ENCODE assay signal across 14 cellular contexts in the genomic region with DNA sequence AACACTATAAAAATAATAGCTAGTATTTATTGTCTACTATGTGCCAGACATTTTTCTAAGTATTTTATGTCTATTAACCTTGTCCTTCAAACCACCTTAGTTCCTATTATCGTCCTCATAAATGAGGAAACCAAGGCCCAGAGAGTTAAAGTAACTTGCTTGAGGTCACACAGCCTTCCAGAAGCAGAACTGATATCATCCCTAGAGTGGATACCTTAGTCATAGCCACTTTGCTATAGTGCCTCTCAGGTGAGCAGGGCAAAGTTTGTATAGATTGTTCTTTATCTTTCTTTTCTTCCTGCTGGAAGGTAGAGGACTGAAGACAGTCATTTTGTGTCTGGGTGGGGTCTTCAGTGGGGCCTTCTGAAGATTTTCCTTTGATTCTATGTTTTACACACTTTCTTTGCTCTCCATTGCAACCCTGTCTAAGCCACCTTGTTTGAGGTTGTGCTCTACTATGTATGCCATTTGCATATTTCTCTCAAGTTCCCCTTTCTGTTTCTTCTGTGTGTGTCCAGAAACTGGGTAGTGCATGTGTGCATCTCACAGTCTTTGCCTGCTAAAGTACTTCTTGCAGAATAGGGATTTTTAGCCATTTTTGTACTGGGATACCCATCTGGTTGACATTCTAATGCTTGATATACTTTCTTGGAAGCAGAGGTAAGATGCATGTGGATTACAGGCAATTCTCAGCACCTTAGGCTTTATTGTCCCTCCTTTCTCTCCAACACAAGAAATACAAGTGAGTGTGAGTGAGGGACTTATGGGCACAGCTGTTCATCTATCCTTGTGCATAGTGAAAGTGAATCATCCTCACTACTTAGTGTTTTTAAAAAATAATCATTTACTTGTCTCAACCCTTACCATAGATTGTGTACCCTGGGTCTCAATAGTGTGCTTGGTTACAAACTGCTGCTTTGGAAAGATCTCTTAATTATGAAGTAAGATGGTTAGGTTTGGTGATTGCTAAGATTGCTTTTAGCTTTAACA.
DNase-seq lines count a peak whose midpoint lies in the region; ATAC-seq and TF ChIP-seq lines count a peak whose summit lies in the region.
"Had no signal": no experiment of that assay in that cellular context is flagged by ENCODE, and none has a peak within 500 bp of the region (broad histone marks: within the 10 kb centered on the region; RNA-seq: fewer than 3 reads in every experiment).

No MANE protein-coding gene starts in this region.

- H3K4me3 ChIP-seq in GM06990 (replicated peaks; ENCODE audit: low read depth, low read length) (no peak overlapping the region), PC-9 (no peak overlapping the region)
- H3K4me3 ChIP-seq: uterus had no signal

- no peaks in the 10 kb centered on the region for H3K4me1 ChIP-seq in PC-9 (replicated peaks; ENCODE audit: insufficient read depth)
- H3K4me1 ChIP-seq: uterus had no signal

- BruUV-seq in PC-9 (replicated peaks; lab: Mats Ljungman, UMichigan): no TSS peak

- H3F3A ChIP-seq in PC-9 (ENCODE audit: insufficient read depth, low read depth): no peaks in the 10 kb centered on the region

- peaks cover 0 to 3% (median 0%) of the 10 kb centered on the region in 3 donors for H3K9me3 Mint-ChIP-seq in IgD-negative memory B cell

- H3K27me3 ChIP-seq in GM06990 (replicated peaks; ENCODE audit: control insufficient read depth, insufficient read depth, low read length): no peaks in the 10 kb centered on the region
- H3K27me3 ChIP-seq in PC-9 (ENCODE audit: insufficient read depth, low read depth): no peaks in the 10 kb centered on the region
- H3K27me3 ChIP-seq: uterus had no signal

- no peaks in the 10 kb centered on the region; the same call in 1 of the 2 replicates for H3K9me2 ChIP-seq in PC-9 (ENCODE audit: insufficient read depth)

- H3K27me3 Mint-ChIP-seq in IgD-negative memory B cell: no peaks in the 10 kb centered on the region

- CTCF ChIA-PET in PC-9 (lab: Charles Lee): no interaction called here

- H3K9me3 ChIP-seq in PC-9 (ENCODE audit: insufficient read depth, low read depth): no peaks in the 10 kb centered on the region
- H3K9me3 ChIP-seq: uterus had no signal

- DNase-seq in GM06990 (ENCODE audit: extremely low read depth, insufficient read length) (peak; percentile 13), PC-9 (no peak), epidermal melanocyte (ENCODE audit: insufficient read length, low spot score) (no peak), NCI-H146 treated with DMSO at 0.1 percent for 48 hours (lab: John Stamatoyannopoulos, UW; ENCODE audit: unreplicated experiment) (no peak)
- DNase-seq in activated CD8-positive, alpha-beta memory T cell treated with anti-CD3 and anti-CD28 coated beads, Interleukin-2, amount 50 U/mL, for 4 hours: no peak
- DNase-seq: ACHN; effector CD8-positive, alpha-beta T cell; GF-D8; NCI-H510A treated with DMSO at 0.1 percent for 48 hours; uterus had no signal

- POLR2A ChIA-PET in PC-9 (lab: Charles Lee; ENCODE audit: unreplicated experiment): no interaction called here

- H3K36me3 Mint-ChIP-seq in IgD-negative memory B cell: no peaks in the 10 kb centered on the region

- no peak overlapping the region for H2AFZ ChIP-seq in PC-9

- peak overlapping the region in 2 of 3 donors; percentile 0 to 72 for H3K27ac Mint-ChIP-seq in IgD-negative memory B cell

- intact Hi-C loops in PC-9 (cut with micrococcal nuclease; ENCODE audit: unreplicated experiment): no loop called here

- peaks cover 6 to 19% (median 17%) of the 10 kb centered on the region in 3 donors for H3K4me1 Mint-ChIP-seq in IgD-negative memory B cell
- H3K4me1 Mint-ChIP-seq: neural crest cell had no signal

- no peak overlapping the region for H3K27ac ChIP-seq in PC-9
- H3K27ac ChIP-seq: uterus had no signal

- ATAC-seq in GM19372 (IDR thresholded peaks at IDR 0.05; ENCODE audit: low read depth, unreplicated experiment): peak; percentile 100
- ATAC-seq in HG02870 (IDR thresholded peaks at IDR 0.05; ENCODE audit: unreplicated experiment): peak; percentile 99

- no peaks in the 10 kb centered on the region for H4K20me1 ChIP-seq in PC-9 (ENCODE audit: insufficient read depth)

- peak overlapping the region in 1 of 4 donors; percentile 53 for H3K4me3 Mint-ChIP-seq in IgD-negative memory B cell
- H3K4me3 Mint-ChIP-seq: neural crest cell had no signal

- no peak for TF ChIP-seq CTCF in GM06990 (IDR thresholded peaks at IDR 0.05; ENCODE audit: insufficient read depth, low read length, poor library complexity, severe bottlenecking)
- TF ChIP-seq CTCF in PC-9 (conservative IDR thresholded peaks at IDR 0.05): no peak

- H3K4me2 ChIP-seq in PC-9: no peak overlapping the region

- H3K36me3 ChIP-seq in GM06990 (ENCODE audit: control insufficient read depth, insufficient read depth, low read length) (no peaks in the 10 kb centered on the region), PC-9 (ENCODE audit: low read depth) (no peaks in the 10 kb centered on the region)
- H3K36me3 ChIP-seq: uterus had no signal

- no peaks in the 10 kb centered on the region for H3K79me2 ChIP-seq in PC-9 (ENCODE audit: low read depth)
